In genomic region chr4:120066525-120067333, GRCh38 we compare ENCODE assay signal across 8 cellular contexts. TPM values are rescaled to one million over a fixed set of nuclear protein-coding genes. Genes with fewer than 3 reads are reported as not detected.
DNase-seq lines count a peak whose midpoint lies in the region; FAIRE-seq and TF ChIP-seq lines count a peak whose summit lies in the region.

MAD2L1 (minus strand) TSS chr4:120066848; CDS start chr4:120066734, 114 bp downstream.

- no peak within 1 kb of the TSS for H4K91ac ChIP-seq in neuronal stem cell (ENCODE audit: low read depth, low read length, poor library complexity)

- intact Hi-C loops in activated naive CD4-positive, alpha-beta T cell treated with anti-CD3 and anti-CD28 coated beads for 36 hours (cut with micrococcal nuclease): loop anchor here (1.0 kb wide), 6 partner anchors 438 to 1630 kb away; partner anchors contain the start of genes ANXA5, PDE5A and PRDM5

- no peaks in the 10 kb centered on the region for H3K9me3 Mint-ChIP-seq in activated naive CD4-positive, alpha-beta T cell treated with anti-CD3 and anti-CD28 coated beads for 36 hours

- H3K14ac ChIP-seq in neuronal stem cell (ENCODE audit: low read length): no peak within 1 kb of the TSS

- H3K27me3 Mint-ChIP-seq in activated naive CD4-positive, alpha-beta T cell treated with anti-CD3 and anti-CD28 coated beads for 36 hours (ENCODE audit: low read depth): no peaks in the 10 kb centered on the region

- H3K9ac ChIP-seq in neuronal stem cell (ENCODE audit: low read depth, low read length, poor library complexity): peak within 1 kb of the TSS; percentile 74

- H3K18ac ChIP-seq in neuronal stem cell (ENCODE audit: low read length): peak within 1 kb of the TSS; percentile 82

- TF ChIP-seq CTCF in HFF-Myc (IDR thresholded peaks at IDR 0.05; ENCODE audit: low read depth, low read length, missing control alignments): no peak

- H3K4me2 ChIP-seq in neuronal stem cell (ENCODE audit: insufficient read depth, low read length, poor library complexity, severe bottlenecking): peak within 1 kb of the TSS; percentile 71

- H3K79me1 ChIP-seq in neuronal stem cell (ENCODE audit: low read depth, low read length): no peaks in the 10 kb centered on the region

- no peak within 1 kb of the TSS for H2BK15ac ChIP-seq in neuronal stem cell (ENCODE audit: low read length)

- CTCF ChIA-PET in activated naive CD4-positive, alpha-beta T cell treated with anti-CD3 and anti-CD28 coated beads for 36 hours (lab: Charles Lee): interaction anchor here (0.6 to 1.4 kb wide), 2 partner anchors 10 to 774 kb away, joined by 6 to 10 read pairs; no protein-coding TSS in a partner anchor

- peak; percentile 99 for DNase-seq in GM03348 (ENCODE audit: low spot score)
- peak; percentile 92 for DNase-seq in HFF-Myc (ENCODE audit: extremely low read depth, low read depth)
- DNase-seq in NAMALWA (ENCODE audit: low spot score): peak; percentile 99
- DNase-seq in SK-N-DZ (ENCODE audit: low spot score): peak; percentile 98
- DNase-seq in activated naive CD4-positive, alpha-beta T cell treated with anti-CD3 and anti-CD28 coated beads for 36 hours: peak; percentile 98
- DNase-seq in frontal cortex (ENCODE audit: low spot score in 2 of 2): peak; percentile 70 to 89
- DNase-seq in neuronal stem cell (ENCODE audit: low spot score): peak; percentile 96
- peak; percentile 72 to 99 (median 97) for DNase-seq in substantia nigra (lab: John Stamatoyannopoulos, UW)

- H2AK5ac ChIP-seq in neuronal stem cell (ENCODE audit: low read depth, low read length): no peak within 1 kb of the TSS

- H3K4ac ChIP-seq in neuronal stem cell (ENCODE audit: low read length): no peak within 1 kb of the TSS

- no peaks in the 10 kb centered on the region for H3K27me3 ChIP-seq in neuronal stem cell (ENCODE audit: control insufficient read depth in 3 of 3, insufficient read depth in 3 of 3, low read depth in 1 of 3, low read length in 3 of 3)

- no peak within 1 kb of the TSS for H2BK5ac ChIP-seq in neuronal stem cell (ENCODE audit: low read length)

- peaks cover 6 to 8% of the 10 kb centered on the region in 2 donors for H3K4me1 ChIP-seq in neuronal stem cell (ENCODE audit: control insufficient read depth in 2 of 2, insufficient read depth in 1 of 2, low read depth in 1 of 2, low read length in 2 of 2)

- peak within 1 kb of the TSS; percentile 45 for H3K23ac ChIP-seq in neuronal stem cell (ENCODE audit: low read depth, low read length, poor library complexity)

- FAIRE-seq in frontal cortex (lab: Jason Lieb, UNC): peak; percentile 62

- no peak within 1 kb of the TSS for H2BK120ac ChIP-seq in neuronal stem cell (ENCODE audit: low read depth, low read length)

- H2AFZ ChIP-seq in neuronal stem cell (ENCODE audit: low read length): peak within 1 kb of the TSS; percentile 92

- H3K4me1 Mint-ChIP-seq in activated naive CD4-positive, alpha-beta T cell treated with anti-CD3 and anti-CD28 coated beads for 36 hours (ENCODE audit: low read depth): peaks cover 55% of the 10 kb centered on the region

- peak within 1 kb of the TSS; percentile 91 for H3K4me3 ChIP-seq in HFF-Myc (replicated peaks; ENCODE audit: low read depth, low read length)
- peak within 1 kb of the TSS; percentile 89 to 93 for H3K4me3 ChIP-seq in neuronal stem cell (ENCODE audit: low read length in 2 of 2)

- peaks cover 3 to 39% of the 10 kb centered on the region in 2 donors for H3K36me3 ChIP-seq in neuronal stem cell (replicated peaks in 1 of 2; ENCODE audit: control insufficient read depth in 2 of 2, insufficient read depth in 2 of 2, low read length in 2 of 2)

- H3K27ac ChIP-seq in neuronal stem cell (replicated peaks; ENCODE audit: low read length) (peak within 1 kb of the TSS; percentile 85), substantia nigra (ENCODE audit: low read depth, low read length, poor library complexity, severe bottlenecking) (peak within 1 kb of the TSS; percentile 94)

- H2BK12ac ChIP-seq in neuronal stem cell (ENCODE audit: low read length): no peak within 1 kb of the TSS

- H3K4me3 Mint-ChIP-seq in activated naive CD4-positive, alpha-beta T cell treated with anti-CD3 and anti-CD28 coated beads for 36 hours: peak within 1 kb of the TSS; percentile 91

- H3K27ac Mint-ChIP-seq in activated naive CD4-positive, alpha-beta T cell treated with anti-CD3 and anti-CD28 coated beads for 36 hours: peak within 1 kb of the TSS; percentile 97

- no peak within 1 kb of the TSS for H4K8ac ChIP-seq in neuronal stem cell (ENCODE audit: low read depth, low read length)

- H3K36me3 Mint-ChIP-seq in activated naive CD4-positive, alpha-beta T cell treated with anti-CD3 and anti-CD28 coated beads for 36 hours (ENCODE audit: low read depth): peaks cover 33% of the 10 kb centered on the region

- WGBS in neuronal stem cell (ENCODE audit: extremely low coverage in 2 of 2, insufficient read length in 2 of 2, insufficient replicate concordance in 1 of 2), 2 donors: no CpG with 5 or more reads among the region's 64 CpGs

- H3K9me3 ChIP-seq in neuronal stem cell (replicated peaks in 1 of 2; ENCODE audit: control insufficient read depth in 2 of 2, insufficient read depth in 1 of 2, low read depth in 1 of 2, low read length in 2 of 2): no peaks in the 10 kb centered on the region

RNA-seq across cellular contexts. Expression of gene MAD2L1, which starts in this region (rescaled TPM):
- polyA plus RNA-seq in SK-N-DZ (2014; cell fraction: cytosol; rRNA removed): 237 and 307 TPM in 2 replicates
- polyA plus RNA-seq in SK-N-DZ (2014; cell fraction: nucleus; rRNA removed): 118 and 239 TPM in 2 replicates
- total RNA-seq in activated naive CD4-positive, alpha-beta T cell treated with anti-CD3 and anti-CD28 coated beads for 36 hours: 100 to 1,000 TPM; 116 to 127 TPM
- 4.9 TPM for total RNA-seq in frontal cortex
- polyA plus RNA-seq in neuronal stem cell (2013, experiment 1 of 2): 77.0 TPM
- 81.3 TPM for polyA plus RNA-seq in neuronal stem cell (2013, experiment 2 of 2)

Comparison
In these comparisons a context has a peak if more than half of its experiments do, and no peak if none do; other contexts are left out.
1. Peak in every context shown above with its lines: DNase-seq, H3K4me3 ChIP-seq and H3K27ac ChIP-seq.
2. RNA of gene MAD2L1 (total RNA-seq): 116 to 127 TPM in activated naive CD4-positive, alpha-beta T cell treated with anti-CD3 and anti-CD28 coated beads for 36 hours; 4.9 TPM in frontal cortex (single experiment); every median in the first group is over 10 times any median in the second.